32 cellular contexts compared by ENCODE assay signal in genomic region chr10:36036137-36036536, GRCh38.
"Had no signal": no experiment of that assay in that cellular context is flagged by ENCODE, and none has a peak within 500 bp of the region (broad histone marks: within the 10 kb centered on the region; RNA-seq: fewer than 3 reads in every experiment).

No MANE protein-coding gene starts in this region.

- H3K4me3 ChIP-seq: adrenal gland, body of pancreas, breast epithelium had no signal

- DNase-seq: activated B cell treated with CpG ODN at 0.5 μM for 24 hours; activated CD4-positive, alpha-beta memory T cell treated with anti-CD3 and anti-CD28 coated beads for 36 hours; activated CD4-positive, alpha-beta T cell treated with anti-CD3 and anti-CD28 coated beads for 4 hours; activated CD4-positive, alpha-beta T cell treated with anti-CD3 and anti-CD28 coated beads, Interleukin-2, amount 10 ng/mL, durations not matched to agents 24 days and 14 days; activated CD4-positive, alpha-beta T cell treated with anti-CD3 and anti-CD28 coated beads, Interleukin-2, amount 50 U/mL, for 1 hour; activated CD4-positive, alpha-beta T cell treated with anti-CD3 and anti-CD28 coated beads, Interleukin-2, amount 50 U/mL, for 4 hours; activated CD4-positive, CD25-positive, alpha-beta regulatory T cell treated with anti-CD3 and anti-CD28 coated beads, Interleukin-2, amount 50 U/mL, for 72 hours; activated CD8-positive, alpha-beta memory T cell treated with anti-CD3 and anti-CD28 coated beads, Interleukin-2, amount 50 U/mL, for 4 hours; activated CD8-positive, alpha-beta T cell treated with anti-CD3 and anti-CD28 coated beads for 36 hours; activated effector memory CD4-positive, alpha-beta T cell treated with anti-CD3 and anti-CD28 coated beads, Interleukin-2, amount 50 U/mL, for 16 hours; activated gamma-delta T cell treated with Interleukin-2 at 50 U/mL for 16 hours; activated naive CD4-positive, alpha-beta T cell; activated naive CD4-positive, alpha-beta T cell treated with anti-CD3 and anti-CD28 coated beads for 36 hours; activated naive CD4-positive, alpha-beta T cell treated with anti-CD3 and anti-CD28 coated beads, Interleukin-2, amount 50 U/mL, for 16 hours; activated naive CD8-positive, alpha-beta T cell treated with anti-CD3 and anti-CD28 coated beads for 36 hours; activated T-cell treated with anti-CD3 and anti-CD28 coated beads for 4 hours; activated T-cell treated with anti-CD3 and anti-CD28 coated beads, Interleukin-2, amount 50 U/mL, for 1 hour; activated T-cell treated with anti-CD3 and anti-CD28 coated beads, Interleukin-2, amount 50 U/mL, for 4 hours; activated T-cell treated with anti-CD3 and anti-CD28 coated beads, Interleukin-2, amount 50 U/mL, for 72 hours; adrenal gland; amniotic stem cell; aorta; body of pancreas; brain microvascular endothelial cell; central memory CD4-positive, alpha-beta T cell; T-helper 1 cell; T-helper 2 cell; T-helper 9 cell had no signal

- H3K27ac ChIP-seq: adrenal gland, body of pancreas, brain microvascular endothelial cell, breast epithelium, VCaP had no signal

- H3K36me3 ChIP-seq: adrenal gland, brain microvascular endothelial cell, breast epithelium had no signal

- H3K4me1 ChIP-seq: adrenal gland, body of pancreas, breast epithelium had no signal

- H3K9me3 ChIP-seq: adrenal gland, body of pancreas, breast epithelium had no signal

- H3K27me3 ChIP-seq: adrenal gland, body of pancreas, brain microvascular endothelial cell, breast epithelium had no signal

- ATAC-seq: activated CD8-positive, alpha-beta T cell treated with anti-CD3 and anti-CD28 coated beads for 36 hours; activated naive CD4-positive, alpha-beta T cell treated with anti-CD3 and anti-CD28 coated beads, Interleukin-2, amount 50 U/mL, for 72 hours; activated T-cell treated with anti-CD3 and anti-CD28 coated beads, Interleukin-2, amount 50 U/mL, for 4 hours; activated T-cell treated with anti-CD3 and anti-CD28 coated beads, Interleukin-2, amount 50 U/mL, for 72 hours; activated T-helper 17 cell treated with anti-CD3 and anti-CD28 coated beads, Interleukin-2, amount 50 U/mL, for 72 hours; body of pancreas had no signal
